In genomic region chr15:58770857-58771620, GRCh38 we compare ENCODE assay signal across 8 cellular contexts. TPM values are rescaled to one million over a fixed set of nuclear protein-coding genes. Genes with fewer than 3 reads are reported as not detected.
DNase-seq lines count a peak whose midpoint lies in the region; ATAC-seq and TF ChIP-seq lines count a peak whose summit lies in the region.

Gene MINDY2, plus strand, starts transcription at chr15:58771302. Its CDS starts 94 bp downstream, at chr15:58771396.

- CTCF ChIA-PET in activated B cell treated with CpG ODN at 0.5 μM for 24 hours (lab: Charles Lee), result interaction anchor here (0.7 to 2.7 kb wide), 13 partner anchors 11 to 914 kb away, joined by 3 to 19 read pairs (median 3); partner anchors contain the start of gene ADAM10

- peak within 1 kb of the TSS; percentile 96 for H3K27ac Mint-ChIP-seq in activated B cell treated with CpG ODN at 0.5 μM for 24 hours
- peak within 1 kb of the TSS; percentile 84 to 94 (median 93) for H3K27ac Mint-ChIP-seq in immature natural killer cell

- POLR2A ChIA-PET in activated B cell treated with CpG ODN at 0.5 μM for 24 hours (lab: Charles Lee), result interaction anchor here (0.5 to 2.8 kb wide), 19 partner anchors 10 to 919 kb away, joined by 3 to 78 read pairs (median 4); partner anchors contain the start of genes ADAM10 and SLTM

- ATAC-seq in HG03196 (IDR thresholded peaks at IDR 0.05; ENCODE audit: unreplicated experiment), result peak; percentile 95
- ATAC-seq in activated B cell treated with CpG ODN at 0.5 μM for 24 hours (ENCODE audit: low read depth), result peak; percentile 94

- H3K27ac ChIP-seq in caudate nucleus (ENCODE audit: low read depth, low read length), result peak within 1 kb of the TSS; percentile 95

- intact Hi-C loops in activated B cell treated with CpG ODN at 0.5 μM for 24 hours (cut with micrococcal nuclease), result loop anchor here (1.0 to 10.0 kb wide), 9 partner anchors 21 to 918 kb away; partner anchors contain the start of genes BNIP2, GTF2A2 and SLTM

- DNase-seq in AG09319 (ENCODE audit: extremely low read depth, low read depth), result peak; percentile 97
- peak; percentile 96 for DNase-seq in NCI-H345 (lab: John Stamatoyannopoulos, UW)
- DNase-seq in activated B cell treated with CpG ODN at 0.5 μM for 24 hours, result peak; percentile 89
- peak; percentile 49 to 98 (median 97) for DNase-seq in caudate nucleus (lab: John Stamatoyannopoulos, UW)
- peak; percentile 91 to 93 (median 92) for DNase-seq in immature natural killer cell
- DNase-seq in smooth muscle cell of the brain vasculature (ENCODE audit: low read depth, low spot score), result peak; percentile 98

- H3K36me3 Mint-ChIP-seq in activated B cell treated with CpG ODN at 0.5 μM for 24 hours (ENCODE audit: low read depth) (peaks cover 3% of the 10 kb centered on the region), immature natural killer cell (no peaks in the 10 kb centered on the region)

- TF ChIP-seq POLR2A in GM18951 (IDR thresholded peaks at IDR 0.05; ENCODE audit: extremely low read depth, insufficient read depth, insufficient read length), result peak; percentile 92

- H3K27me3 Mint-ChIP-seq in activated B cell treated with CpG ODN at 0.5 μM for 24 hours (no peaks in the 10 kb centered on the region), immature natural killer cell (ENCODE audit: low read depth in 3 of 3) (peaks cover 0 to 2% (median 0%) of the 10 kb centered on the region in 3 donors)

- no peaks in the 10 kb centered on the region for H3K9me3 Mint-ChIP-seq in activated B cell treated with CpG ODN at 0.5 μM for 24 hours
- no peaks in the 10 kb centered on the region for H3K9me3 Mint-ChIP-seq in immature natural killer cell

- H3K4me1 Mint-ChIP-seq in activated B cell treated with CpG ODN at 0.5 μM for 24 hours (peaks cover 6% of the 10 kb centered on the region), immature natural killer cell (peaks cover 8 to 19% of the 10 kb centered on the region in 2 donors)

- in situ Hi-C loops in GM18951 (cut with MboI; ENCODE audit: low sequenced_read_pairs, unreplicated experiment), result loop anchor here (25.0 kb wide), 1 partner anchor 509 kb away; no protein-coding TSS in a partner anchor

- H3K4me3 Mint-ChIP-seq in activated B cell treated with CpG ODN at 0.5 μM for 24 hours (peak within 1 kb of the TSS; percentile 93), immature natural killer cell (peak within 1 kb of the TSS in 2 of 5 donors; percentile 12 to 31)

- TF ChIP-seq CTCF in AG09319 (IDR thresholded peaks at IDR 0.05; ENCODE audit: low read depth, low read length) (peak; percentile 22), activated B cell treated with CpG ODN at 0.5 μM for 24 hours (IDR thresholded peaks at IDR 0.05) (no peak)

RNA-seq across cellular contexts. Expression of gene MINDY2, which starts in this region (rescaled TPM):
- 5.8 and 6.2 TPM in 2 replicates for total RNA-seq in activated B cell treated with CpG ODN at 0.5 μM for 24 hours
- 10 to 100 TPM in 2 of 3 donors, 1 to 10 TPM in 1; 9.4 to 22.6 (median 16.5) TPM for polyA plus RNA-seq in immature natural killer cell

Comparison
In these comparisons a context has a peak if more than half of its experiments do, and no peak if none do; other contexts are left out.
1. Peak in every context shown above with its lines: DNase-seq, ATAC-seq and H3K27ac ChIP-seq.